Comparison of ENCODE assay signal across 1 cellular context in the genomic region with DNA sequence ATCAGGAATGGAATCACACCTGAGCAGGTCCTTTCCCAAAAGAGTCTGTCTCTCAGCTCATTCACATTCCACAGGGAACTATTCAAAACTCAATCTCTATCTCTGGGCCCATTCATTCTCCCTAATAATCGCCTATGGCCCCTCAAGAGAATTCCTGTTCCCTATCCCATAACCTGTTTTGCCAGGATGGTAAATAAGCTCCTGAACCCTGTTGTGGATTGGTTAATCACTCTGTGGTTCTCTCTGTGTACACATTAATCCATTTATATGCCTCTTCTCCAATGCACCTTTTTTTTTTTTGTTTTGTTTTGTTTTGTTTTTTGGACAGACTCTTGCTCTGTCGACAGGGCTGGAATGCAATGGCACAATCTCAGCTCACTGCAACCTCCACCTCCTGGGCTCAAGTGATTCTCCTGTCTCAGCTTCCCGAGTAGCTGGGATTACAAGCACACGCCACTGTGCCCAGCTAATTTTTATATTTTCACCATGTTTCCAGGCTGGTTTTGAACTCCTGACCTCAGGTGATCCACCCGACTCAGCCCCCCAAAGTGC.
TF ChIP-seq lines count a peak whose summit lies in the region.

No MANE protein-coding gene starts in this region.

TF ChIP-seq in A549, 52 proteins besides CTCF, POLR2A, EP300 and RAD21 (continued from another document):
- TF ChIP-seq USF2 (IDR thresholded peaks at IDR 0.05) (no peak), RCOR1 (IDR thresholded peaks at IDR 0.05; ENCODE audit: low read depth, low read length) (no peak), MAZ (IDR thresholded peaks at IDR 0.05; ENCODE audit: borderline replicate concordance, low read depth, low read length) (no peak), PHF8 (IDR thresholded peaks at IDR 0.05; ENCODE audit: borderline replicate concordance, low read depth) (no peak)
- TF ChIP-seq, protein P1, sequence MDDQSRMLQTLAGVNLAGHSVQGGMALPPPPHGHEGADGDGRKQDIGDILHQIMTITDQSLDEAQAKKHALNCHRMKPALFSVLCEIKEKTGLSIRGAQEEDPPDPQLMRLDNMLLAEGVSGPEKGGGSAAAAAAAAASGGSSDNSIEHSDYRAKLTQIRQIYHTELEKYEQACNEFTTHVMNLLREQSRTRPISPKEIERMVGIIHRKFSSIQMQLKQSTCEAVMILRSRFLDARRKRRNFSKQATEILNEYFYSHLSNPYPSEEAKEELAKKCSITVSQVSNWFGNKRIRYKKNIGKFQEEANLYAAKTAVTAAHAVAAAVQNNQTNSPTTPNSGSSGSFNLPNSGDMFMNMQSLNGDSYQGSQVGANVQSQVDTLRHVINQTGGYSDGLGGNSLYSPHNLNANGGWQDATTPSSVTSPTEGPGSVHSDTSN (IDR thresholded peaks at IDR 0.05) = no peak
